In genomic region chr16:68367034-68367433, GRCh38 we compare ENCODE assay signal across 8 cellular contexts. TPM values are rescaled to one million over a fixed set of nuclear protein-coding genes. Genes with fewer than 3 reads are reported as not detected.
DNase-seq lines count a peak whose midpoint lies in the region; ATAC-seq and TF ChIP-seq lines count a peak whose summit lies in the region.

No MANE protein-coding gene starts in this region.

- H3K36me3 Mint-ChIP-seq in GM23338 (ENCODE audit: low read depth) (no peaks in the 10 kb centered on the region), neural progenitor cell (no peaks in the 10 kb centered on the region)

- H3K4me1 Mint-ChIP-seq in GM23338 (peaks cover 42% of the 10 kb centered on the region), neural progenitor cell (peaks cover 57% of the 10 kb centered on the region)

- DNase-seq in CD1c-positive myeloid dendritic cell (ENCODE audit: extremely low spot score) (peak; percentile 50), GM23338 (ENCODE audit: low spot score) (peak; percentile 81), RWPE1 (ENCODE audit: low spot score) (peak; percentile 39), dermis microvascular lymphatic vessel endothelial cell (ENCODE audit: low read depth in 2 of 2) (peak; percentile 21 to 50), neural progenitor cell (ENCODE audit: low spot score) (peak; percentile 76), NCI-H1105 treated with DMSO at 0.1 percent for 48 hours (lab: John Stamatoyannopoulos, UW) (no peak), NCI-H187 (lab: John Stamatoyannopoulos, UW) (no peak), GOT3 (lab: John Stamatoyannopoulos, UW) (no peak)

- H3K9ac ChIP-seq in neural progenitor cell: no peak overlapping the region

- H2AFZ ChIP-seq in GM23338: peak overlapping the region; percentile 84
- peak overlapping the region; percentile 42 for H2AFZ ChIP-seq in neural progenitor cell (replicated peaks)

- H3K4me1 ChIP-seq in GM23338 (ENCODE audit: insufficient read depth) (no peaks in the 10 kb centered on the region), neural progenitor cell (peaks cover 30% of the 10 kb centered on the region)

- POLR2A ChIA-PET in RWPE1 (lab: Yijun Ruan, JAX; ENCODE audit: low non-redundant PET): no interaction called here

- CTCF ChIA-PET in RWPE1 (lab: Yijun Ruan, JAX): interaction anchor here (0.6 to 0.8 kb wide), 3 partner anchors 14 to 120 kb away, joined by 3 read pairs; no protein-coding TSS in a partner anchor

- H3K27me3 ChIP-seq in GM23338 (ENCODE audit: insufficient read depth) (no peaks in the 10 kb centered on the region), neural progenitor cell (no peaks in the 10 kb centered on the region)

- H3K27ac Mint-ChIP-seq in GM23338 (no peak overlapping the region), neural progenitor cell (peak overlapping the region; percentile 76)

- H3F3A ChIP-seq in GM23338 (replicated peaks; ENCODE audit: low read depth) (no peaks in the 10 kb centered on the region), neural progenitor cell (ENCODE audit: low read depth) (no peaks in the 10 kb centered on the region)

- ATAC-seq in GM23338: peak; percentile 76

- H3K4me3 Mint-ChIP-seq in GM23338: no peak overlapping the region
- peak overlapping the region; percentile 59 for H3K4me3 Mint-ChIP-seq in neural progenitor cell

- H4K20me1 ChIP-seq in GM23338 (replicated peaks; ENCODE audit: insufficient read depth) (no peaks in the 10 kb centered on the region; the same call in 1 of the 2 replicates), neural progenitor cell (ENCODE audit: low read depth) (no peaks in the 10 kb centered on the region)

- H3K4me2 ChIP-seq in GM23338: no peak overlapping the region
- H3K4me2 ChIP-seq in neural progenitor cell: no peak overlapping the region

- H3K9me3 Mint-ChIP-seq in GM23338: no peaks in the 10 kb centered on the region
- H3K9me3 Mint-ChIP-seq in neural progenitor cell: no peaks in the 10 kb centered on the region

- no peaks in the 10 kb centered on the region for H3K79me2 ChIP-seq in GM23338 (replicated peaks; ENCODE audit: insufficient read depth)
- no peaks in the 10 kb centered on the region for H3K79me2 ChIP-seq in neural progenitor cell (ENCODE audit: low read depth)

- H3K27ac ChIP-seq in GM23338 (ENCODE audit: low read depth) (no peak overlapping the region), RWPE1 (no peak overlapping the region), neural progenitor cell (no peak overlapping the region)

- H3K9me2 ChIP-seq in GM23338 (ENCODE audit: insufficient read depth): no peaks in the 10 kb centered on the region

- H3K4me3 ChIP-seq in GM23338 (no peak overlapping the region), neural progenitor cell (no peak overlapping the region)

- peaks cover 12% of the 10 kb centered on the region for H3K27me3 Mint-ChIP-seq in GM23338 (ENCODE audit: insufficient read depth, low read depth, poor library complexity)
- peaks cover 13% of the 10 kb centered on the region for H3K27me3 Mint-ChIP-seq in neural progenitor cell (ENCODE audit: insufficient read depth, low read depth)

- no peaks in the 10 kb centered on the region for H3K9me3 ChIP-seq in neural progenitor cell (ENCODE audit: low read depth)

- H3K36me3 ChIP-seq in GM23338 (ENCODE audit: insufficient read depth) (no peaks in the 10 kb centered on the region), neural progenitor cell (no peaks in the 10 kb centered on the region)

- TF ChIP-seq CTCF in GM23338 (conservative IDR thresholded peaks at IDR 0.05; ENCODE audit: low read depth in 2 of 2): peak; percentile 60 to 84
- peak; percentile 52 for TF ChIP-seq CTCF in RWPE1 (conservative IDR thresholded peaks at IDR 0.05; ENCODE audit: low read depth)
- peak; percentile 65 for TF ChIP-seq CTCF in neural progenitor cell (IDR thresholded peaks at IDR 0.05)

TF ChIP-seq in GM23338, 12 proteins besides CTCF, POLR2A, EP300 and RAD21 (continues in another document):
- TF ChIP-seq NANOG (IDR thresholded peaks at IDR 0.05; ENCODE audit: borderline replicate concordance): no peak
- TF ChIP-seq ZNF462 (CRISPR knock-in tag; IDR thresholded peaks at IDR 0.05): no peak
- no peak for TF ChIP-seq ZNF331 (CRISPR knock-in tag; IDR thresholded peaks at IDR 0.05; ENCODE audit: low read depth)
- no peak for TF ChIP-seq JUNB (IDR thresholded peaks at IDR 0.05; ENCODE audit: unreplicated experiment)
- TF ChIP-seq EZH2 (IDR thresholded peaks at IDR 0.05; ENCODE audit: low read depth, unreplicated experiment): no peak
- TF ChIP-seq, protein P1, sequence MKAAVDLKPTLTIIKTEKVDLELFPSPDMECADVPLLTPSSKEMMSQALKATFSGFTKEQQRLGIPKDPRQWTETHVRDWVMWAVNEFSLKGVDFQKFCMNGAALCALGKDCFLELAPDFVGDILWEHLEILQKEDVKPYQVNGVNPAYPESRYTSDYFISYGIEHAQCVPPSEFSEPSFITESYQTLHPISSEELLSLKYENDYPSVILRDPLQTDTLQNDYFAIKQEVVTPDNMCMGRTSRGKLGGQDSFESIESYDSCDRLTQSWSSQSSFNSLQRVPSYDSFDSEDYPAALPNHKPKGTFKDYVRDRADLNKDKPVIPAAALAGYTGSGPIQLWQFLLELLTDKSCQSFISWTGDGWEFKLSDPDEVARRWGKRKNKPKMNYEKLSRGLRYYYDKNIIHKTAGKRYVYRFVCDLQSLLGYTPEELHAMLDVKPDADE (IDR thresholded peaks at IDR 0.05): no peak
- TF ChIP-seq ZNF114 (CRISPR knock-in tag; IDR thresholded peaks at IDR 0.05): no peak
- no peak for TF ChIP-seq STAT1 (IDR thresholded peaks at IDR 0.05; ENCODE audit: unreplicated experiment)

RNA-seq across cellular contexts. Expression of gene PRMT7, which starts 56.2 kb away (rescaled TPM):
- total RNA-seq in GM23338 (2014; rRNA removed; shearing (Covaris generic)): 61.9 and 65.3 TPM in 2 replicates
- 20.2 TPM in 2 replicates for polyA plus RNA-seq in GM23338 (2016; fragmentation: Nextera tagmentation; extraction: Ambion mirVana)
- total RNA-seq in dermis microvascular lymphatic vessel endothelial cell (24.5 and 32.5 TPM in 2 replicates), neural progenitor cell (ENCODE audit: low replicate concordance) (70.2 and 79.7 TPM in 2 replicates)

RNA-seq across cellular contexts. Expression of gene SLC7A6OS, which starts 56.3 kb away (rescaled TPM):
- 16.4 and 16.5 TPM in 2 replicates for total RNA-seq in GM23338 (2014; rRNA removed; shearing (Covaris generic))
- polyA plus RNA-seq in GM23338 (2016; fragmentation: Nextera tagmentation; extraction: Ambion mirVana): 13.8 and 17.9 TPM in 2 replicates
- 8.1 and 10.9 TPM in 2 replicates for total RNA-seq in dermis microvascular lymphatic vessel endothelial cell
- total RNA-seq in neural progenitor cell (ENCODE audit: low replicate concordance): 18.7 and 18.8 TPM in 2 replicates

Comparison
In these comparisons a context has a peak if more than half of its experiments do, and no peak if none do; other contexts are left out.
1. DNase-seq: peak in CD1c-positive myeloid dendritic cell (single experiment), GM23338 (single experiment), RWPE1 (single experiment), dermis microvascular lymphatic vessel endothelial cell (2 of 2) and neural progenitor cell (single experiment); none in NCI-H1105 treated with DMSO at 0.1 percent for 48 hours (single experiment), NCI-H187 (0 of 2) and GOT3 (single experiment).
2. Peak in every context shown above with its lines, with median percentiles within 50 percentile points of each other: CTCF ChIP-seq.